In genomic region chr12:111616177-111616623, GRCh38 we compare ENCODE assay signal across 27 cellular contexts. TPM values are rescaled to one million over a fixed set of nuclear protein-coding genes. Genes with fewer than 3 reads are reported as not detected.
DNase-seq lines count a peak whose midpoint lies in the region; ATAC-seq and TF ChIP-seq lines count a peak whose summit lies in the region.
"Had no signal": no experiment of that assay in that cellular context is flagged by ENCODE, and none has a peak within 500 bp of the region (broad histone marks: within the 10 kb centered on the region; RNA-seq: fewer than 3 reads in every experiment).

No MANE protein-coding gene starts in this region.

- 61 to 76% methylated on average over 7 of the region's 7 CpGs for WGBS in lung, 2 donors

- DNase-seq in Right ventricle myocardium inferior (ENCODE audit: missing footprints) (no peak), right atrium auricular region (ENCODE audit: low spot score) (no peak), fibroblast of the aortic adventitia (ENCODE audit: low read depth) (peak; percentile 84), lung (ENCODE audit: low spot score) (no peak), NCI-H2227 (lab: John Stamatoyannopoulos, UW; ENCODE audit: unreplicated experiment) (no peak), NCI-H524 (lab: John Stamatoyannopoulos, UW) (no peak), OCI-M2 (lab: John Stamatoyannopoulos, UW; ENCODE audit: unreplicated experiment) (no peak)
- DNase-seq: 8988T; activated naive CD4-positive, alpha-beta T cell treated with anti-CD3 and anti-CD28 coated beads, Interleukin-2, amount 50 U/mL, for 16 hours; activated T-cell treated with anti-CD3 and anti-CD28 coated beads, Interleukin-2, amount 50 U/mL, for 4 hours; BE2C; endodermal cell; H9; hippocampal formation; mesenchymal stem cell; naive thymus-derived CD8-positive, alpha-beta T cell; NCI-H1105 treated with DMSO at 0.1 percent for 48 hours; NCI-H2081 treated with DMSO at 0.1 percent for 48 hours; NCI-H446 treated with DMSO at 0.1 percent for 48 hours; stimulated activated CD4-positive, alpha-beta T cell treated with anti-CD3 and anti-CD28 coated beads, Interleukin-4, amount 100 ng/mL, for 1 hour; stimulated activated naive CD8-positive, alpha-beta T cell treated with anti-CD3 and anti-CD28 coated beads, Interleukin-15, amount 100 ng/mL, for 72 hours had no signal

- no peaks in the 10 kb centered on the region for H3K9me3 ChIP-seq in right atrium auricular region
- H3K9me3 ChIP-seq in lung (ENCODE audit: control insufficient read depth in 2 of 2, insufficient read depth in 1 of 2, low read length in 1 of 2) = no peaks in the 10 kb centered on the region
- H3K9me3 ChIP-seq: BE2C, Caco-2, tibial nerve had no signal

- ATAC-seq in Right ventricle myocardium inferior = peak; percentile 73
- ATAC-seq in lung (ENCODE audit: insufficient read depth, low FRiP score) = peak; percentile 34
- ATAC-seq in HG03159 (IDR thresholded peaks at IDR 0.05; ENCODE audit: unreplicated experiment) = no peak
- ATAC-seq: activated CD4-positive, CD25-positive, alpha-beta regulatory T cell treated with anti-CD3 and anti-CD28 coated beads, Interleukin-2, amount 50 U/mL, for 24 hours; activated T-cell treated with anti-CD3 and anti-CD28 coated beads, Interleukin-2, amount 50 U/mL, for 4 hours; naive thymus-derived CD8-positive, alpha-beta T cell; stimulated activated naive CD8-positive, alpha-beta T cell treated with anti-CD3 and anti-CD28 coated beads, Interleukin-15, amount 100 ng/mL, for 72 hours had no signal

- TF ChIP-seq CTCF in right atrium auricular region (IDR thresholded peaks at IDR 0.05) (no peak), fibroblast of the aortic adventitia (IDR thresholded peaks at IDR 0.05; ENCODE audit: insufficient read depth, low read length) (no peak), lung (IDR thresholded peaks at IDR 0.05; ENCODE audit: control extremely low read depth, extremely low read depth) (no peak)

- no peaks in the 10 kb centered on the region for H3K4me1 ChIP-seq in right atrium auricular region
- no peaks in the 10 kb centered on the region for H3K4me1 ChIP-seq in lung (ENCODE audit: control insufficient read depth in 2 of 2, insufficient read depth in 2 of 2, low read length in 2 of 2)
- H3K4me1 ChIP-seq: BE2C, tibial nerve had no signal

- H3K4me3 ChIP-seq in right atrium auricular region (no peak overlapping the region), fibroblast of the aortic adventitia (ENCODE audit: low read depth, low read length) (no peak overlapping the region), lung (no peak overlapping the region)
- H3K4me3 ChIP-seq: SK-N-MC, smooth muscle cell, tibial nerve had no signal

- no peak overlapping the region for H3K27ac ChIP-seq in right atrium auricular region
- no peak overlapping the region for H3K27ac ChIP-seq in lung (ENCODE audit: low read depth in 1 of 2, low read length in 1 of 2)
- H3K27ac ChIP-seq: SK-N-MC, tibial nerve had no signal

- intact Hi-C loops in Right ventricle myocardium inferior (cut with DNase I) = no loop called here

- H3K27me3 ChIP-seq in right atrium auricular region (no peaks in the 10 kb centered on the region), lung (ENCODE audit: control insufficient read depth, insufficient read depth) (no peaks in the 10 kb centered on the region)
- H3K27me3 ChIP-seq: BE2C, tibial nerve had no signal

- H3K36me3 ChIP-seq in right atrium auricular region (no peaks in the 10 kb centered on the region), lung (ENCODE audit: control insufficient read depth in 2 of 2, insufficient read depth in 2 of 2, low read length in 2 of 2) (no peaks in the 10 kb centered on the region)
- H3K36me3 ChIP-seq: BE2C, tibial nerve had no signal

RNA-seq across cellular contexts. Expression of gene ATXN2, which starts 17.1 kb away (rescaled TPM):
- total RNA-seq in Right ventricle myocardium inferior (48.4 TPM), right atrium auricular region (10 to 100 TPM; 33.4 to 36.6 TPM), fibroblast of the aortic adventitia (ENCODE audit: low replicate concordance) (45.7 and 114 TPM in 2 replicates), lung (100 to 1,000 TPM in 1 of 2 donors, 10 to 100 TPM in 1; 57.4 to 100 TPM)
- 10 to 100 TPM; 18.0 to 29.6 TPM for polyA plus RNA-seq in lung
